Comparison of ENCODE assay signal across 19 cellular contexts in the genomic region with DNA sequence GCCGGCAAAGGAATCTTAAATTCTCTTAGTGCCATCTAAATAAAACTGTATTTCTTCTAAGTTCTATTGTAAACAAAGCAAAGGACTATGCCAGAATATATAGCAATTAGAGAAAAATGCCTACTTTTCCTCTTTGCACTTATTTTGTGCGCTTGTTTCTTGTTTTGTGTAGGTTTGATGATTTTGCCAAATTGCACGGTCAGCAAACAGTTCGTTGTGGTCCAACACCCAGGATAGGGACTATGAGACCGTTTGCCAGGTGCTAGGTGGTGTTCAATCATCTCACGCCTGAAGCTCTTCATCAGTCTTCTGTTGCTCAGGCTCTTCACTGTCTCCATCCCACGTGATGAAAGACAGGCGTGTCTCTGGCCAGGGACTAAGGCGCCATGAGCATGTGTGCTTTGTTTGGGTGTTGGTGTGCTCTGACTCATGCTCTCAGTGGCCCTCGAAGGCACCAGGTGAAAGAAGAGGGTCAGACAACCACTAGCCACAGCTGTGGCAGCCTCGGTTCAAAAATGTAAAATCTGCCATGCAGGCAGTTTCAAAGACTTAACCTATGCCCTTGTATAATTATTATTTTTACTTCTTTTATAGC. TPM values are rescaled to one million over a fixed set of nuclear protein-coding genes. Genes with fewer than 3 reads are reported as not detected.
"Had no signal": no experiment of that assay in that cellular context is flagged by ENCODE, and none has a peak within 500 bp of the region (broad histone marks: within the 10 kb centered on the region; RNA-seq: fewer than 3 reads in every experiment).

No MANE protein-coding gene starts in this region.

- H3K27ac ChIP-seq: brain microvascular endothelial cell, right atrium auricular region, suprapubic skin, upper lobe of left lung had no signal

- H3K9me3 ChIP-seq: right atrium auricular region, suprapubic skin, upper lobe of left lung had no signal

- ATAC-seq: stimulated activated naive CD8-positive, alpha-beta T cell treated with anti-CD3 and anti-CD28 coated beads, Interleukin-15, Interleukin-2, amounts not matched to agents 100 U/mL and 50 U/mL, for 24 hours had no signal

- H3K27me3 ChIP-seq: brain microvascular endothelial cell, right atrium auricular region, suprapubic skin, upper lobe of left lung had no signal

- FAIRE-seq: TTC549 had no signal

- H3K4me3 ChIP-seq: right atrium auricular region, suprapubic skin, upper lobe of left lung had no signal

- DNase-seq: activated B cell treated with CpG ODN at 0.5 μM for 24 hours; activated CD4-positive, alpha-beta T cell treated with anti-CD3 and anti-CD28 coated beads, Interleukin-2, amount 10 ng/mL, durations not matched to agents 7 days and 5 days; activated effector memory CD4-positive, alpha-beta T cell treated with Interleukin-2 at 50 U/mL for 16 hours; activated T-cell treated with anti-CD3 and anti-CD28 coated beads for 4 hours; amygdala; brain microvascular endothelial cell; cerebellar nuclear complex; dermis blood vessel endothelial cell; endodermal cell; hypothalamus; naive B cell; posterior cingulate gyrus; stimulated activated CD4-positive, alpha-beta T cell treated with anti-CD3 and anti-CD28 coated beads, Interleukin-2, amount 100 ng/mL, for 24 hours; stimulated activated naive CD8-positive, alpha-beta T cell treated with anti-CD3 and anti-CD28 coated beads, Interleukin-15, Interleukin-2, amounts not matched to agents 100 U/mL and 50 U/mL, for 24 hours; T-helper 2 cell; upper lobe of left lung had no signal

RNA-seq across cellular contexts. Expression of a gene that starts 36.9 kb away (rescaled TPM):
- total RNA-seq: activated B cell treated with CpG ODN at 0.5 μM for 24 hours had no signal
